Comparison of ENCODE assay signal across 25 cellular contexts in the genomic region with DNA sequence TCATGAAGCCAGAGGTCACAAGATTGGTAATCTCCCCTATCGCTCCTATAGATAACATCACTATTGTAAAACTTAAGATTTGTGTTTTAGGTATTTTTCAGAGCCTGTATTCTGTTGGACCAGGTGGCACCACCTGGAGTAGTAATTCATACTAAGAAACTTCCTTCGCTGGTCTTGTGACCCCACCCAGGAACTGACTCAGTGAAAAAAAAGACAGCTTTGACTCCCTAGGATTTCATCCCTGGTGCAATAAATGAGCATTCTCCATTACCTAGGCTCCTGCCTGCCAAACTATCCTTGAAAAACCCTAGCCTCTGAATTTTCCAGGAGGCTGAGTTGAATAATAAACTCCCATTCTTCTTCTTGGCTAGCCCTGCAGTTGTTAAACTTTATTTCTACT. TPM values are rescaled to one million over a fixed set of nuclear protein-coding genes. Genes with fewer than 3 reads are reported as not detected.
"Had no signal": no experiment of that assay in that cellular context is flagged by ENCODE, and none has a peak within 500 bp of the region (broad histone marks: within the 10 kb centered on the region; RNA-seq: fewer than 3 reads in every experiment).

No MANE protein-coding gene starts in this region.

- H3K4me3 ChIP-seq: coronary artery, heart right ventricle, sigmoid colon, thoracic aorta, upper lobe of right lung had no signal

- H3K9me3 ChIP-seq: sigmoid colon, thoracic aorta had no signal

- H3K36me3 ChIP-seq: brain microvascular endothelial cell, heart right ventricle, sigmoid colon, thoracic aorta, upper lobe of right lung had no signal

- DNase-seq: activated CD4-positive, alpha-beta T cell treated with anti-CD3 and anti-CD28 coated beads, Interleukin-2, amount 10 ng/mL, durations not matched to agents 7 days and 5 days; activated CD8-positive, alpha-beta memory T cell treated with anti-CD3 and anti-CD28 coated beads, Interleukin-2, amount 50 U/mL, for 4 hours; activated CD8-positive, alpha-beta T cell treated with anti-CD3 and anti-CD28 coated beads, Interleukin-2, amount 10 ng/mL, durations not matched to agents 7 days and 5 days; activated effector memory CD4-positive, alpha-beta T cell treated with Interleukin-2 at 50 U/mL for 16 hours; activated naive CD4-positive, alpha-beta T cell treated with anti-CD3 and anti-CD28 coated beads, Interleukin-2, amount 10 ng/mL, durations not matched to agents 7 days and 5 days; activated naive CD8-positive, alpha-beta T cell treated with anti-CD3 and anti-CD28 coated beads, Interleukin-2, amount 50 U/mL, for 24 hours; activated T-cell treated with anti-CD3 and anti-CD28 coated beads, Interleukin-2, amount 50 U/mL, for 4 hours; anterior cingulate cortex; brain microvascular endothelial cell; heart right ventricle; immature natural killer cell; nephron progenitor cell; nucleus accumbens; posterior cingulate gyrus; sigmoid colon; stimulated activated naive B cell treated with anti-CD40 and anti-IgM and Interleukin-4, amounts not matched to agents 10 μg/mL and 1 μg/mL and 100 μg/mL, for 72 hours; T1000; upper lobe of right lung had no signal

- H3K27me3 ChIP-seq: brain microvascular endothelial cell, heart right ventricle, sigmoid colon, upper lobe of right lung had no signal

- FAIRE-seq: endometrium had no signal

- H3K27ac ChIP-seq: brain microvascular endothelial cell, coronary artery, heart right ventricle, sigmoid colon, thoracic aorta, upper lobe of right lung had no signal

- H3K4me1 ChIP-seq: heart right ventricle, sigmoid colon, upper lobe of right lung had no signal

- ATAC-seq: activated CD4-positive, CD25-positive, alpha-beta regulatory T cell treated with anti-CD3 and anti-CD28 coated beads, Interleukin-2, amount 50 U/mL, for 24 hours; activated CD8-positive, alpha-beta T cell treated with anti-CD3 and anti-CD28 coated beads, Interleukin-2, amount 10 ng/mL, durations not matched to agents 7 days and 5 days; activated naive CD8-positive, alpha-beta T cell treated with anti-CD3 and anti-CD28 coated beads, Interleukin-2, amount 50 U/mL, for 24 hours; activated T-cell treated with anti-CD3 and anti-CD28 coated beads, Interleukin-2, amount 50 U/mL, for 4 hours; esophagus mucosa; stimulated activated naive B cell treated with anti-CD40 and anti-IgM and Interleukin-4, amounts not matched to agents 10 μg/mL and 1 μg/mL and 100 μg/mL, for 72 hours; upper lobe of right lung had no signal

RNA-seq across cellular contexts. Expression of a gene that starts 10.6 kb away (rescaled TPM):
- total RNA-seq: mesothelial cell of epicardium, renal cortical epithelial cell had no signal
